14 cellular contexts compared by ENCODE assay signal in the genomic region with DNA sequence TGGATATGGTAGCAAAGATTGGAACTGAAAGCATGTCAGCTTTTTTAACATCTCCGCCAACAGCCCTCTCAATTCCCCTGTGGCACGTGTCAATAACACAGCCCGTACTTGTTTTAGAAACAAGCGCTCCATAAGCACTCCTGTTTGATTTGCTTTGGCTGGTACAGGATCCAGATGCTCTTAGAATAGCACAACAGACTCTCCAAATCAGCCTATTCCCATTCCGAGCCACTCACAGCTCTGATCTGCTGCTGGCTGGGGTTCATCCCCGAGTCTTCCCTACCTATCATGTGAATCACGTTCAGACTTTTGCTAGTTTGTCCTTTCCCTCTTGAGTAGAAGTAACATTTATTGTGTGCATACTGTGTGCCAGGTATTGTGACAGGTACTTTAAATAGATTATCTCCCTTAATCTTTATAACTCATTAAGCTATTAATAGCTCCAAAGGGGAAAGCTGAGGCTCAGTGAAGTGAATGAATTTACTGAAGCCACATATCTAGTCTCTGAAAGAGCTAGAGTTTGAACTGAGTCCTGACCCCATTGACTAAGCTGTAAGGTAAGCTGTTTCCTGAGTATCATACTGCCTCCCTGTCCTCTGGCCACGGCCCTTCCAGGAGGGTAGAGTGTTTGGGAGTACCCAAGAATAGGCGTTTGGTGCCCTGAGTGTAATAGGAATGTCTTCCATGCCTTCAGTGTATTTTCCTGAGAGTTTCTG. TPM values are rescaled to one million over a fixed set of nuclear protein-coding genes. Genes with fewer than 3 reads are reported as not detected.
DNase-seq lines count a peak whose midpoint lies in the region; TF ChIP-seq lines count a peak whose summit lies in the region.
"Had no signal": no experiment of that assay in that cellular context is flagged by ENCODE, and none has a peak within 500 bp of the region (broad histone marks: within the 10 kb centered on the region; RNA-seq: fewer than 3 reads in every experiment).

No MANE protein-coding gene starts in this region.

- peaks cover 0 to 51% (median 5%) of the 10 kb centered on the region in 4 donors for H3K4me1 ChIP-seq in Peyer's patch

- DNase-seq in activated T-cell treated with anti-CD3 and anti-CD28 coated beads, Interleukin-2, amount 50 U/mL, for 24 hours: no peak
- DNase-seq in activated T-cell treated with anti-CD3 and anti-CD28 coated beads, Interleukin-2, amount 50 U/mL, for 48 hours: no peak
- peak; percentile 70 for DNase-seq in NCI-H82 (lab: John Stamatoyannopoulos, UW)
- no peak for DNase-seq in immature natural killer cell
- DNase-seq in type B pancreatic cell (ENCODE audit: extremely low spot score, unreplicated experiment): no peak
- DNase-seq in effector CD8-positive, alpha-beta T cell (lab: John Stamatoyannopoulos, UW): no peak
- DNase-seq in iPS-NIHi7 (ENCODE audit: extremely low spot score): no peak
- no peak for DNase-seq in Peyer's patch
- DNase-seq: activated CD4-positive, alpha-beta T cell treated with anti-CD3 and anti-CD28 coated beads, Interleukin-2, amount 50 U/mL, for 1 hour; MG63; substantia nigra had no signal

- H3K4me3 Mint-ChIP-seq in activated T-cell treated with anti-CD3 and anti-CD28 coated beads, Interleukin-2, amount 50 U/mL, for 24 hours: no peak overlapping the region
- H3K4me3 Mint-ChIP-seq in immature natural killer cell (no peak overlapping the region), type B pancreatic cell (no peak overlapping the region)
- H3K4me3 Mint-ChIP-seq: activated T-helper 1 cell treated with anti-CD3 and anti-CD28 coated beads, Interleukin-12 subunit alpha, Interleukin-12 subunit beta, Interleukin-2, Interleukin-4 antibody, amounts not matched to agents 30 ng/mL and 10 ng/mL and 1 ng/mL, durations not matched to agents 14 hours and 24 hours and 36 hours had no signal

- no peaks in the 10 kb centered on the region for H3K36me3 ChIP-seq in Peyer's patch

- H3K4me1 Mint-ChIP-seq in activated T-cell treated with anti-CD3 and anti-CD28 coated beads, Interleukin-2, amount 50 U/mL, for 24 hours (ENCODE audit: low read depth): peaks cover 88% of the 10 kb centered on the region
- H3K4me1 Mint-ChIP-seq in immature natural killer cell: peaks cover 96 to 100% of the 10 kb centered on the region in 2 donors
- peaks cover 71% of the 10 kb centered on the region for H3K4me1 Mint-ChIP-seq in type B pancreatic cell (ENCODE audit: unreplicated experiment)

- TF ChIP-seq CTCF in type B pancreatic cell (conservative IDR thresholded peaks at IDR 0.05) (no peak), Peyer's patch (IDR thresholded peaks at IDR 0.05) (no peak)

- H3K36me3 Mint-ChIP-seq in activated T-cell treated with anti-CD3 and anti-CD28 coated beads, Interleukin-2, amount 50 U/mL, for 24 hours (ENCODE audit: low read depth): peaks cover 52% of the 10 kb centered on the region
- H3K36me3 Mint-ChIP-seq in immature natural killer cell (no peaks in the 10 kb centered on the region), type B pancreatic cell (peaks cover 14% of the 10 kb centered on the region)

- TF ChIP-seq POLR2A in Peyer's patch (IDR thresholded peaks at IDR 0.05): no peak

- no peaks in the 10 kb centered on the region for H3K27me3 ChIP-seq in Peyer's patch
- H3K27me3 ChIP-seq: MG63 had no signal

- H3K4me3 ChIP-seq in Peyer's patch: no peak overlapping the region
- H3K4me3 ChIP-seq: A549, MG63 had no signal

- H3K27me3 Mint-ChIP-seq in activated T-cell treated with anti-CD3 and anti-CD28 coated beads, Interleukin-2, amount 50 U/mL, for 24 hours: no peaks in the 10 kb centered on the region
- peaks cover 0 to 6% (median 2%) of the 10 kb centered on the region in 3 donors for H3K27me3 Mint-ChIP-seq in immature natural killer cell (ENCODE audit: low read depth in 3 of 3)
- H3K27me3 Mint-ChIP-seq in type B pancreatic cell: no peaks in the 10 kb centered on the region

- peak overlapping the region; percentile 7 for H3K27ac Mint-ChIP-seq in activated T-cell treated with anti-CD3 and anti-CD28 coated beads, Interleukin-2, amount 50 U/mL, for 24 hours
- peak overlapping the region; percentile 14 to 79 (median 66) for H3K27ac Mint-ChIP-seq in immature natural killer cell
- peak overlapping the region; percentile 7 for H3K27ac Mint-ChIP-seq in type B pancreatic cell
- H3K27ac Mint-ChIP-seq: activated T-helper 1 cell treated with anti-CD3 and anti-CD28 coated beads, Interleukin-12 subunit alpha, Interleukin-12 subunit beta, Interleukin-2, Interleukin-4 antibody, amounts not matched to agents 30 ng/mL and 10 ng/mL and 1 ng/mL, durations not matched to agents 14 hours and 24 hours and 36 hours had no signal

- H3K9me3 ChIP-seq in Peyer's patch: no peaks in the 10 kb centered on the region
- H3K9me3 ChIP-seq: A549, MG63 had no signal

- no peaks in the 10 kb centered on the region for H3K9me3 Mint-ChIP-seq in activated T-cell treated with anti-CD3 and anti-CD28 coated beads, Interleukin-2, amount 50 U/mL, for 24 hours
- H3K9me3 Mint-ChIP-seq in immature natural killer cell: no peaks in the 10 kb centered on the region
- H3K9me3 Mint-ChIP-seq in type B pancreatic cell: no peaks in the 10 kb centered on the region
- H3K9me3 Mint-ChIP-seq: activated T-helper 1 cell treated with anti-CD3 and anti-CD28 coated beads, Interleukin-12 subunit alpha, Interleukin-12 subunit beta, Interleukin-2, Interleukin-4 antibody, amounts not matched to agents 30 ng/mL and 10 ng/mL and 1 ng/mL, durations not matched to agents 14 hours and 24 hours and 36 hours had no signal

- no peak overlapping the region for H3K27ac ChIP-seq in Peyer's patch
- H3K27ac ChIP-seq: A549, epithelial cell of prostate had no signal

RNA-seq across cellular contexts. Expression of a gene that starts 46.7 kb away (rescaled TPM):
- 100 to 1,000 TPM; 271 to 323 (median 273) TPM for polyA plus RNA-seq in immature natural killer cell
- total RNA-seq in type B pancreatic cell (ENCODE audit: low replicate concordance) (200 and 215 TPM in 2 replicates), Peyer's patch (100 to 1,000 TPM; 100 to 115 (median 106) TPM)

Comparison
In these comparisons a context has a peak if more than half of its experiments do, and no peak if none do; other contexts are left out.
1. H3K27ac Mint-ChIP-seq: peak in every context shown above with its lines; median percentile 66 in immature natural killer cell; 7 in activated T-cell treated with anti-CD3 and anti-CD28 coated beads, Interleukin-2, amount 50 U/mL, for 24 hours; 7 in type B pancreatic cell.